Comparison of ENCODE assay signal across 15 cellular contexts in genomic region chr5:141565826-141566575, GRCh38. TPM values are rescaled to one million over a fixed set of nuclear protein-coding genes. Genes with fewer than 3 reads are reported as not detected.
DNase-seq lines count a peak whose midpoint lies in the region; ATAC-seq and TF ChIP-seq lines count a peak whose summit lies in the region.
"Had no signal": no experiment of that assay in that cellular context is flagged by ENCODE, and none has a peak within 500 bp of the region (broad histone marks: within the 10 kb centered on the region; RNA-seq: fewer than 3 reads in every experiment).

No MANE protein-coding gene starts in this region.

- no peak overlapping the region for H3K4me3 Mint-ChIP-seq in activated naive CD4-positive, alpha-beta T cell treated with anti-CD3 and anti-CD28 coated beads for 36 hours
- no peak overlapping the region for H3K4me3 Mint-ChIP-seq in effector memory CD8-positive, alpha-beta T cell

- peak overlapping the region; percentile 91 for H3K27ac ChIP-seq in SK-N-MC
- H3K27ac ChIP-seq in gastrocnemius medialis: peak overlapping the region; percentile 77 to 92 (median 88)
- H3K27ac ChIP-seq in dorsolateral prefrontal cortex: no peak overlapping the region
- peak overlapping the region in 1 of 5 donors; percentile 5 for H3K27ac ChIP-seq in stomach
- H3K27ac ChIP-seq: HL-60, RWPE1 had no signal

- TF ChIP-seq EP300 in stomach (IDR thresholded peaks at IDR 0.05): no peak

- intact Hi-C loops in activated naive CD4-positive, alpha-beta T cell treated with anti-CD3 and anti-CD28 coated beads for 36 hours (cut with micrococcal nuclease): loop anchor here (2.0 kb wide), 4 partner anchors 53 to 1009 kb away; partner anchors contain the start of genes PCDHGA10 and SRA1
- intact Hi-C loops in gastrocnemius medialis (cut with DNase I; ENCODE audit: low total_unique reads): loop anchor here (2.0 kb wide), 1 partner anchor 91 kb away; the partner anchor contains the start of gene PCDHGC3
- intact Hi-C loops in dorsolateral prefrontal cortex (cut with DNase I): loop anchor here (10.0 kb wide), 3 partner anchors 351 to 381 kb away; partner anchors contain the start of genes PCDHB12 (in 1 of the 2), PCDHB13 (in 1 of the 2), PCDHB16 (in 1 of the 2) and PCDHB9 (in 1 of the 2)
- intact Hi-C loops in stomach (cut with DNase I; ENCODE audit: low total_unique reads): no loop called here

- no peaks in the 10 kb centered on the region for H3K9me3 Mint-ChIP-seq in activated naive CD4-positive, alpha-beta T cell treated with anti-CD3 and anti-CD28 coated beads for 36 hours
- H3K9me3 Mint-ChIP-seq in effector memory CD8-positive, alpha-beta T cell: no peaks in the 10 kb centered on the region

- in situ Hi-C loops in gastrocnemius medialis (cut with MboI; ENCODE audit: low sequenced_read_pairs in 4 of 4): loop anchor here in 3 of 4 donors (10.0 to 25.0 kb wide), 4 partner anchors 221 to 854 kb away; partner anchors contain the start of genes PCDHB12 (in 2 of the 3), PCDHB13 (in 2 of the 3), PCDHB14 (in 2 of the 3) and TAF7 (in 2 of the 3)

- TF ChIP-seq POLR2A in gastrocnemius medialis (IDR thresholded peaks at IDR 0.05) (no peak), stomach (IDR thresholded peaks at IDR 0.05) (no peak)

- TF ChIP-seq CTCF in gastrocnemius medialis (IDR thresholded peaks at IDR 0.05 in 4 of 5, conservative IDR thresholded peaks at IDR 0.05 in 1 of 5) (no peak), dorsolateral prefrontal cortex (IDR thresholded peaks at IDR 0.05 in 54 of 56, conservative IDR thresholded peaks at IDR 0.05 in 2 of 56; ENCODE audit: low read depth in 1 of 56, partially characterized antibody in 56 of 56) (no peak), stomach (IDR thresholded peaks at IDR 0.05) (no peak)

- H3K36me3 Mint-ChIP-seq in activated naive CD4-positive, alpha-beta T cell treated with anti-CD3 and anti-CD28 coated beads for 36 hours (ENCODE audit: low read depth): peaks cover 35% of the 10 kb centered on the region
- peaks cover 83% of the 10 kb centered on the region for H3K36me3 Mint-ChIP-seq in effector memory CD8-positive, alpha-beta T cell (ENCODE audit: insufficient read depth)

- ATAC-seq in effector memory CD8-positive, alpha-beta T cell (replicated peaks): no peak
- ATAC-seq in gastrocnemius medialis: no peak

- H3K9me3 ChIP-seq in SK-N-MC (ENCODE audit: low read depth, low read length) (no peaks in the 10 kb centered on the region), gastrocnemius medialis (no peaks in the 10 kb centered on the region), stomach (no peaks in the 10 kb centered on the region)

- H3K27me3 ChIP-seq in gastrocnemius medialis (no peaks in the 10 kb centered on the region), dorsolateral prefrontal cortex (no peaks in the 10 kb centered on the region), stomach (no peaks in the 10 kb centered on the region)

- H3K4me1 Mint-ChIP-seq in activated naive CD4-positive, alpha-beta T cell treated with anti-CD3 and anti-CD28 coated beads for 36 hours (ENCODE audit: low read depth): peaks cover 14% of the 10 kb centered on the region
- peaks cover 10 to 22% of the 10 kb centered on the region in 2 donors for H3K4me1 Mint-ChIP-seq in effector memory CD8-positive, alpha-beta T cell (ENCODE audit: low read depth in 2 of 2)

- H3K36me3 ChIP-seq in SK-N-MC (ENCODE audit: insufficient read depth, low read length) (peaks cover 66% of the 10 kb centered on the region), gastrocnemius medialis (peaks cover 0 to 78% of the 10 kb centered on the region in 2 donors), stomach (peaks cover 13 to 70% (median 49%) of the 10 kb centered on the region in 4 donors)

- peak overlapping the region; percentile 56 for H3K27ac Mint-ChIP-seq in activated naive CD4-positive, alpha-beta T cell treated with anti-CD3 and anti-CD28 coated beads for 36 hours
- H3K27ac Mint-ChIP-seq in effector memory CD8-positive, alpha-beta T cell: peak overlapping the region; percentile 35 to 80

- H3K4me1 ChIP-seq in gastrocnemius medialis: peaks cover 17 to 25% of the 10 kb centered on the region in 2 donors
- H3K4me1 ChIP-seq in stomach: peaks cover 0 to 35% (median 6%) of the 10 kb centered on the region in 4 donors

- WGBS in stomach, 5 donors: 85 to 90% (median 90%) methylated on average over 8 of the region's 8 CpGs

- H3K9ac ChIP-seq in SK-N-MC (ENCODE audit: insufficient read length): peak overlapping the region; percentile 35

- CTCF ChIA-PET in activated naive CD4-positive, alpha-beta T cell treated with anti-CD3 and anti-CD28 coated beads for 36 hours (lab: Charles Lee): interaction anchor here (0.7 to 4.2 kb wide), 14 partner anchors 8 to 222 kb away, joined by 3 to 36 read pairs (median 4); partner anchors contain the start of genes PCDHGA10, PCDHGA11, PCDHGA12 and PCDHGB3

- no peak for DNase-seq in activated naive CD4-positive, alpha-beta T cell treated with anti-CD3 and anti-CD28 coated beads for 36 hours
- no peak for DNase-seq in activated naive CD4-positive, alpha-beta T cell treated with anti-CD3 and anti-CD28 coated beads, Interleukin-2, amount 50 U/mL, for 16 hours
- no peak for DNase-seq in SK-N-MC (ENCODE audit: low read depth, low spot score)
- no peak for DNase-seq in effector memory CD8-positive, alpha-beta T cell
- DNase-seq in gastrocnemius medialis: no peak
- DNase-seq in dorsolateral prefrontal cortex: no peak
- no peak for DNase-seq in NCI-H1105 (lab: John Stamatoyannopoulos, UW)
- DNase-seq in stomach: no peak
- DNase-seq: activated CD4-positive, CD25-positive, alpha-beta regulatory T cell; activated gamma-delta T cell treated with Interleukin-2 at 50 U/mL for 16 hours; foreskin melanocyte; NCI-H1048; NCI-H510A had no signal

- H3K4me3 ChIP-seq in SK-N-MC: no peak overlapping the region
- H3K4me3 ChIP-seq in gastrocnemius medialis: no peak overlapping the region
- no peak overlapping the region for H3K4me3 ChIP-seq in dorsolateral prefrontal cortex
- H3K4me3 ChIP-seq in stomach: no peak overlapping the region

- H3K27me3 Mint-ChIP-seq in activated naive CD4-positive, alpha-beta T cell treated with anti-CD3 and anti-CD28 coated beads for 36 hours (ENCODE audit: low read depth): no peaks in the 10 kb centered on the region
- no peaks in the 10 kb centered on the region for H3K27me3 Mint-ChIP-seq in effector memory CD8-positive, alpha-beta T cell

RNA-seq across cellular contexts. Expression of gene DIAPH1, which starts 52.8 kb away (rescaled TPM):
- total RNA-seq in activated naive CD4-positive, alpha-beta T cell treated with anti-CD3 and anti-CD28 coated beads for 36 hours: 100 to 1,000 TPM; 165 to 169 TPM
- 100 to 1,000 TPM in 3 of 4 donors, 10 to 100 TPM in 1; 98.3 to 324 (median 214) TPM for total RNA-seq in gastrocnemius medialis
- 10 to 100 TPM; 19.5 to 72.5 (median 48.1) TPM for total RNA-seq in dorsolateral prefrontal cortex
- total RNA-seq in stomach: 100 to 1,000 TPM in 1 of 5 donors, 10 to 100 TPM in 4; 18.0 to 181 (median 77.0) TPM
- polyA plus RNA-seq in stomach: 10 to 100 TPM; 41.4 to 98.1 (median 76.1) TPM

Comparison
In these comparisons a context has a peak if more than half of its experiments do, and no peak if none do; other contexts are left out.
1. H3K27ac ChIP-seq: peak in SK-N-MC (single experiment) and gastrocnemius medialis (4 of 4); none in dorsolateral prefrontal cortex (0 of 59).